18 cellular contexts compared by ENCODE assay signal in genomic region chr1:235006132-235006721, GRCh38.
DNase-seq lines count a peak whose midpoint lies in the region; ATAC-seq and TF ChIP-seq lines count a peak whose summit lies in the region.
"Had no signal": no experiment of that assay in that cellular context is flagged by ENCODE, and none has a peak within 500 bp of the region (broad histone marks: within the 10 kb centered on the region; RNA-seq: fewer than 3 reads in every experiment).

No MANE protein-coding gene starts in this region.

- peak; percentile 38 for ATAC-seq in HG02610 (IDR thresholded peaks at IDR 0.05; ENCODE audit: unreplicated experiment)
- ATAC-seq in stimulated activated memory B cell treated with anti-CD40 and anti-IgM and Interleukin-4, amounts not matched to agents 10 μg/mL and 1 μg/mL and 100 μg/mL, for 72 hours: no peak
- ATAC-seq: HCT116, HepG2 had no signal

- peak; percentile 26 for DNase-seq in activated T-cell treated with anti-CD3 and anti-CD28 coated beads, Interleukin-2, amount 50 U/mL, for 24 hours
- DNase-seq in activated T-cell treated with anti-CD3 and anti-CD28 coated beads, Interleukin-2, amount 50 U/mL, for 1 hour: no peak
- peak; percentile 37 for DNase-seq in activated T-helper 1 cell treated with anti-CD3 and anti-CD28 coated beads, Interleukin-12 subunit alpha, Interleukin-12 subunit beta, Interleukin-2, Interleukin-4 antibody, amounts not matched to agents 30 ng/mL and 10 ng/mL and 1 ng/mL, durations not matched to agents 14 hours and 24 hours and 36 hours (ENCODE audit: low spot score)
- DNase-seq in thyroid gland: no peak
- no peak for DNase-seq in retina
- no peak for DNase-seq in NCI-H1092 (lab: John Stamatoyannopoulos, UW)
- DNase-seq: ACHN; amniotic stem cell; effector memory CD4-positive, alpha-beta T cell; mammary epithelial cell; stomach had no signal

- peaks cover 7% of the 10 kb centered on the region for H3K9me3 Mint-ChIP-seq in activated T-cell treated with anti-CD3 and anti-CD28 coated beads, Interleukin-2, amount 50 U/mL, for 24 hours
- peaks cover 30% of the 10 kb centered on the region for H3K9me3 Mint-ChIP-seq in activated T-helper 1 cell treated with anti-CD3 and anti-CD28 coated beads, Interleukin-12 subunit alpha, Interleukin-12 subunit beta, Interleukin-2, Interleukin-4 antibody, amounts not matched to agents 30 ng/mL and 10 ng/mL and 1 ng/mL, durations not matched to agents 14 hours and 24 hours and 36 hours
- peaks cover 3% of the 10 kb centered on the region for H3K9me3 Mint-ChIP-seq in stimulated activated memory B cell treated with anti-CD40 and anti-IgM and Interleukin-4, amounts not matched to agents 10 μg/mL and 1 μg/mL and 100 μg/mL, for 72 hours

- no peak overlapping the region for H3K27ac ChIP-seq in thyroid gland
- H3K27ac ChIP-seq: prostate gland, stomach, vagina had no signal

- 94 to 98% methylated on average over 1 of the region's 1 CpG for WGBS in thyroid gland, 2 donors

- H3K4me3 ChIP-seq in thyroid gland (replicated peaks in 1 of 3): no peak overlapping the region
- H3K4me3 ChIP-seq: prostate gland, stomach, vagina had no signal

- TF ChIP-seq POLR2A in thyroid gland (IDR thresholded peaks at IDR 0.05): no peak

- H3K9me3 ChIP-seq in thyroid gland: no peaks in the 10 kb centered on the region
- H3K9me3 ChIP-seq: prostate gland, stomach, vagina had no signal

- peaks cover 9% of the 10 kb centered on the region for H3K36me3 Mint-ChIP-seq in activated T-cell treated with anti-CD3 and anti-CD28 coated beads, Interleukin-2, amount 50 U/mL, for 24 hours (ENCODE audit: low read depth)
- peaks cover 19% of the 10 kb centered on the region for H3K36me3 Mint-ChIP-seq in activated T-helper 1 cell treated with anti-CD3 and anti-CD28 coated beads, Interleukin-12 subunit alpha, Interleukin-12 subunit beta, Interleukin-2, Interleukin-4 antibody, amounts not matched to agents 30 ng/mL and 10 ng/mL and 1 ng/mL, durations not matched to agents 14 hours and 24 hours and 36 hours (ENCODE audit: low read depth)
- peaks cover 5% of the 10 kb centered on the region for H3K36me3 Mint-ChIP-seq in stimulated activated memory B cell treated with anti-CD40 and anti-IgM and Interleukin-4, amounts not matched to agents 10 μg/mL and 1 μg/mL and 100 μg/mL, for 72 hours

- intact Hi-C loops in activated T-helper 1 cell treated with anti-CD3 and anti-CD28 coated beads, Interleukin-12 subunit alpha, Interleukin-12 subunit beta, Interleukin-2, Interleukin-4 antibody, amounts not matched to agents 30 ng/mL and 10 ng/mL and 1 ng/mL, durations not matched to agents 14 hours and 24 hours and 36 hours (cut with micrococcal nuclease): loop anchor here (1.0 kb wide), 3 partner anchors 9 to 275 kb away; no protein-coding TSS in a partner anchor
- intact Hi-C loops in thyroid gland (cut with DNase I): no loop called here

- peaks cover 0 to 3% of the 10 kb centered on the region in 2 donors for H3K4me1 ChIP-seq in thyroid gland
- H3K4me1 ChIP-seq: prostate gland, vagina had no signal

- H3K27me3 ChIP-seq in thyroid gland: no peaks in the 10 kb centered on the region
- H3K27me3 ChIP-seq: stomach, vagina had no signal

- H3K36me3 ChIP-seq in thyroid gland: no peaks in the 10 kb centered on the region
- H3K36me3 ChIP-seq: prostate gland, stomach, vagina had no signal

- H3K27ac Mint-ChIP-seq in activated T-cell treated with anti-CD3 and anti-CD28 coated beads, Interleukin-2, amount 50 U/mL, for 24 hours: no peak overlapping the region
- peak overlapping the region; percentile 81 for H3K27ac Mint-ChIP-seq in activated T-helper 1 cell treated with anti-CD3 and anti-CD28 coated beads, Interleukin-12 subunit alpha, Interleukin-12 subunit beta, Interleukin-2, Interleukin-4 antibody, amounts not matched to agents 30 ng/mL and 10 ng/mL and 1 ng/mL, durations not matched to agents 14 hours and 24 hours and 36 hours
- peak overlapping the region; percentile 37 for H3K27ac Mint-ChIP-seq in stimulated activated memory B cell treated with anti-CD40 and anti-IgM and Interleukin-4, amounts not matched to agents 10 μg/mL and 1 μg/mL and 100 μg/mL, for 72 hours
- H3K27ac Mint-ChIP-seq: nephron had no signal

- H3K27me3 Mint-ChIP-seq in activated T-cell treated with anti-CD3 and anti-CD28 coated beads, Interleukin-2, amount 50 U/mL, for 24 hours: no peaks in the 10 kb centered on the region
- H3K27me3 Mint-ChIP-seq in activated T-helper 1 cell treated with anti-CD3 and anti-CD28 coated beads, Interleukin-12 subunit alpha, Interleukin-12 subunit beta, Interleukin-2, Interleukin-4 antibody, amounts not matched to agents 30 ng/mL and 10 ng/mL and 1 ng/mL, durations not matched to agents 14 hours and 24 hours and 36 hours (ENCODE audit: insufficient read depth): no peaks in the 10 kb centered on the region
- H3K27me3 Mint-ChIP-seq in stimulated activated memory B cell treated with anti-CD40 and anti-IgM and Interleukin-4, amounts not matched to agents 10 μg/mL and 1 μg/mL and 100 μg/mL, for 72 hours: no peaks in the 10 kb centered on the region

- no peak for TF ChIP-seq CTCF in thyroid gland (IDR thresholded peaks at IDR 0.05)

- H3K4me3 Mint-ChIP-seq in activated T-cell treated with anti-CD3 and anti-CD28 coated beads, Interleukin-2, amount 50 U/mL, for 24 hours: no peak overlapping the region
- H3K4me3 Mint-ChIP-seq in activated T-helper 1 cell treated with anti-CD3 and anti-CD28 coated beads, Interleukin-12 subunit alpha, Interleukin-12 subunit beta, Interleukin-2, Interleukin-4 antibody, amounts not matched to agents 30 ng/mL and 10 ng/mL and 1 ng/mL, durations not matched to agents 14 hours and 24 hours and 36 hours: peak overlapping the region; percentile 20
- no peak overlapping the region for H3K4me3 Mint-ChIP-seq in stimulated activated memory B cell treated with anti-CD40 and anti-IgM and Interleukin-4, amounts not matched to agents 10 μg/mL and 1 μg/mL and 100 μg/mL, for 72 hours
- H3K4me3 Mint-ChIP-seq: nephron had no signal

- peaks cover 71% of the 10 kb centered on the region for H3K4me1 Mint-ChIP-seq in activated T-cell treated with anti-CD3 and anti-CD28 coated beads, Interleukin-2, amount 50 U/mL, for 24 hours (ENCODE audit: low read depth)
- peaks cover 81% of the 10 kb centered on the region for H3K4me1 Mint-ChIP-seq in activated T-helper 1 cell treated with anti-CD3 and anti-CD28 coated beads, Interleukin-12 subunit alpha, Interleukin-12 subunit beta, Interleukin-2, Interleukin-4 antibody, amounts not matched to agents 30 ng/mL and 10 ng/mL and 1 ng/mL, durations not matched to agents 14 hours and 24 hours and 36 hours (ENCODE audit: low read depth)
- peaks cover 87% of the 10 kb centered on the region for H3K4me1 Mint-ChIP-seq in stimulated activated memory B cell treated with anti-CD40 and anti-IgM and Interleukin-4, amounts not matched to agents 10 μg/mL and 1 μg/mL and 100 μg/mL, for 72 hours

Comparison
In these comparisons a context has a peak if more than half of its experiments do, and no peak if none do; other contexts are left out.
1. DNase-seq: peak in activated T-cell treated with anti-CD3 and anti-CD28 coated beads, Interleukin-2, amount 50 U/mL, for 24 hours (single experiment) and activated T-helper 1 cell treated with anti-CD3 and anti-CD28 coated beads, Interleukin-12 subunit alpha, Interleukin-12 subunit beta, Interleukin-2, Interleukin-4 antibody, amounts not matched to agents 30 ng/mL and 10 ng/mL and 1 ng/mL, durations not matched to agents 14 hours and 24 hours and 36 hours (single experiment); none in activated T-cell treated with anti-CD3 and anti-CD28 coated beads, Interleukin-2, amount 50 U/mL, for 1 hour (single experiment), thyroid gland (0 of 2), retina (single experiment) and NCI-H1092 (single experiment).